ENCODE assay signal across 23 cellular contexts in genomic region chr11:78062671-78063070, GRCh38. TPM values are rescaled to one million over a fixed set of nuclear protein-coding genes. Genes with fewer than 3 reads are reported as not detected.
DNase-seq lines count a peak whose midpoint lies in the region; ATAC-seq and TF ChIP-seq lines count a peak whose summit lies in the region.
"Had no signal": no experiment of that assay in that cellular context is flagged by ENCODE, and none has a peak within 500 bp of the region (broad histone marks: within the 10 kb centered on the region; RNA-seq: fewer than 3 reads in every experiment).

No MANE protein-coding gene starts in this region.

- no peak for DNase-seq in Panc1 (ENCODE audit: low read depth, low spot score)
- DNase-seq in central memory CD8-positive, alpha-beta T cell (ENCODE audit: low spot score in 2 of 2), result no peak
- DNase-seq in psoas muscle, result no peak
- DNase-seq in Kasumi-1 (lab: John Stamatoyannopoulos, UW), result no peak
- DNase-seq in spleen, result no peak
- DNase-seq in midbrain (lab: John Stamatoyannopoulos, UW), result no peak
- DNase-seq in ovary, result no peak
- DNase-seq: CD4-positive, CD25-positive, alpha-beta regulatory T cell; DMS53; MG63; NCI-H1105 treated with DMSO at 0.1 percent for 48 hours; NCI-H2029; NCI-H524 treated with DMSO at 0.1 percent for 48 hours; NCI-H82; NK-92 treated with Interleukin-12 subunit alpha and Interleukin-12 subunit beta, amount 100 ng/mL, for 24 hours; SHP77 had no signal

- H3K36me3 Mint-ChIP-seq in central memory CD8-positive, alpha-beta T cell (ENCODE audit: insufficient read depth), result peaks cover 2% of the 10 kb centered on the region

- peak overlapping the region; percentile 57 for H3K27ac Mint-ChIP-seq in central memory CD8-positive, alpha-beta T cell (ENCODE audit: low read depth)
- H3K27ac Mint-ChIP-seq: CD4-positive, CD25-positive, alpha-beta regulatory T cell; IgD-negative memory B cell had no signal

- H3K4me1 ChIP-seq in Panc1 (ENCODE audit: control insufficient read depth, insufficient read depth, low read length) (peaks cover 20% of the 10 kb centered on the region), psoas muscle (peaks cover 39% of the 10 kb centered on the region), spleen (no peaks in the 10 kb centered on the region), ovary (ENCODE audit: insufficient read depth) (peaks cover 1% of the 10 kb centered on the region)

- H3K4me3 ChIP-seq in Panc1 (ENCODE audit: low read depth in 2 of 2, low read length in 2 of 2), result no peak overlapping the region
- H3K4me3 ChIP-seq in psoas muscle, result no peak overlapping the region
- no peak overlapping the region for H3K4me3 ChIP-seq in spleen
- H3K4me3 ChIP-seq in ovary, result no peak overlapping the region
- H3K4me3 ChIP-seq: MG63 had no signal

- ATAC-seq in Panc1 (no peak), psoas muscle (no peak)
- no peak for ATAC-seq in central memory CD8-positive, alpha-beta T cell (replicated peaks; ENCODE audit: extremely low read depth, poor library complexity, severe bottlenecking)
- ATAC-seq: HCT116 had no signal

- CTCF ChIA-PET in Panc1 (lab: Charles Lee), result no interaction called here

- H3K9me3 ChIP-seq in Panc1 (ENCODE audit: control insufficient read depth, insufficient read depth, low read depth, low read length) (no peaks in the 10 kb centered on the region), psoas muscle (no peaks in the 10 kb centered on the region), spleen (no peaks in the 10 kb centered on the region), ovary (no peaks in the 10 kb centered on the region)
- H3K9me3 ChIP-seq: MG63 had no signal

- H3K27me3 ChIP-seq in Panc1 (ENCODE audit: control insufficient read depth, insufficient read depth, low read length) (no peaks in the 10 kb centered on the region), psoas muscle (ENCODE audit: insufficient read depth in 3 of 3, low read length in 2 of 3) (no peaks in the 10 kb centered on the region), spleen (replicated peaks in 1 of 7) (no peaks in the 10 kb centered on the region), ovary (no peaks in the 10 kb centered on the region)
- H3K27me3 ChIP-seq: MG63 had no signal

- no peaks in the 10 kb centered on the region for H3K9me3 Mint-ChIP-seq in central memory CD8-positive, alpha-beta T cell
- H3K9me3 Mint-ChIP-seq: CD4-positive, CD25-positive, alpha-beta regulatory T cell; IgD-negative memory B cell had no signal

- H3K36me3 ChIP-seq in Panc1 (ENCODE audit: control insufficient read depth, insufficient read depth, low read length) (no peaks in the 10 kb centered on the region), psoas muscle (ENCODE audit: insufficient read depth in 1 of 2, low read depth in 1 of 2) (peaks cover 0 to 6% of the 10 kb centered on the region in 2 donors), spleen (peaks cover 0 to 13% (median 8%) of the 10 kb centered on the region in 6 donors), ovary (no peaks in the 10 kb centered on the region)

- H3K27ac ChIP-seq in C4-2B (peak overlapping the region; percentile 75), Panc1 (ENCODE audit: low read length) (peak overlapping the region; percentile 53; the same call in 1 of the 2 replicates), psoas muscle (peak overlapping the region; percentile 80), spleen (no peak overlapping the region), ovary (no peak overlapping the region)

- no peaks in the 10 kb centered on the region for H3K27me3 Mint-ChIP-seq in central memory CD8-positive, alpha-beta T cell
- H3K27me3 Mint-ChIP-seq: CD4-positive, CD25-positive, alpha-beta regulatory T cell; IgD-negative memory B cell had no signal

- H3K4me3 Mint-ChIP-seq in central memory CD8-positive, alpha-beta T cell, result no peak overlapping the region
- H3K4me3 Mint-ChIP-seq: CD4-positive, CD25-positive, alpha-beta regulatory T cell had no signal

- no peak for TF ChIP-seq CTCF in C4-2B (conservative IDR thresholded peaks at IDR 0.05)
- no peak for TF ChIP-seq CTCF in Panc1 (IDR thresholded peaks at IDR 0.05)
- TF ChIP-seq CTCF in psoas muscle (IDR thresholded peaks at IDR 0.05), result no peak
- no peak for TF ChIP-seq CTCF in spleen (IDR thresholded peaks at IDR 0.05 in 8 of 11, conservative IDR thresholded peaks at IDR 0.05 in 3 of 11)
- no peak for TF ChIP-seq CTCF in ovary (IDR thresholded peaks at IDR 0.05)

- BruUV-seq in Panc1 (replicated peaks; lab: Mats Ljungman, UMichigan), result no TSS peak

- H3K4me1 Mint-ChIP-seq in central memory CD8-positive, alpha-beta T cell, result peaks cover 3% of the 10 kb centered on the region

- in situ Hi-C loops in Panc1 (cut with HindIII; ENCODE audit: low pct_unique_long_range_greater_than_20kb, low sequenced_read_pairs), result no loop called here

- intact Hi-C loops in Panc1 (cut with micrococcal nuclease; ENCODE audit: unreplicated experiment) (no loop called here), psoas muscle (cut with DNase I) (loop anchor here in 1 of 2 donors (5.0 kb wide), 1 partner anchor 125 kb away; the partner anchor contains the start of genes KCTD21 and USP35), spleen (cut with DNase I; ENCODE audit: low total_unique reads) (no loop called here), ovary (cut with DNase I) (no loop called here)

- TF ChIP-seq POLR2A in spleen (IDR thresholded peaks at IDR 0.05) (no peak), ovary (IDR thresholded peaks at IDR 0.05) (no peak)

- POLR2A ChIA-PET in Panc1 (lab: Charles Lee), result no interaction called here

- WGBS in psoas muscle, 3 donors, result 61 to 86% (median 81%) methylated on average over 2 of the region's 2 CpGs
- WGBS in spleen, 5 donors, result 74 to 92% (median 85%) methylated on average over 2 of the region's 2 CpGs
- WGBS in ovary, 3 donors, result 75 to 88% (median 79%) methylated on average over 2 of the region's 2 CpGs

- no peak for TF ChIP-seq EP300 in ovary (IDR thresholded peaks at IDR 0.05)

RNA-seq across cellular contexts. Expression of gene THRSP, which starts 1.0 kb away (rescaled TPM):
- total RNA-seq in Panc1 (2021; ENCODE audit: unreplicated experiment) (not detected), psoas muscle (1 to 10 TPM in 2 of 4 donors, under 1 TPM in 2; 0.24 to 5.6 (median 1.6) TPM), spleen (not detected), ovary (under 1 TPM in 2 of 7 donors, not detected in 5; 0.18 to 0.40 TPM)
- polyA plus RNA-seq in Panc1 (2012; ENCODE audit: insufficient read length), result not detected
- polyA plus RNA-seq in psoas muscle (1 to 10 TPM in 2 of 3 donors, under 1 TPM in 1; 0.61 to 7.2 (median 2.2) TPM), spleen (under 1 TPM in 2 of 3 donors, not detected in 1; 0.13 to 0.29 TPM), ovary (1 to 10 TPM in 1 of 2 donors, not detected in 1; 1.1 TPM)
- total RNA-seq: A172; CD4-positive, CD25-positive, alpha-beta regulatory T cell; H4; SK-MEL-5 had no signal
- polyA plus RNA-seq: BJ, IgD-negative memory B cell had no signal

RNA-seq across cellular contexts. Expression of gene NDUFC2, which starts 17.0 kb away (rescaled TPM):
- total RNA-seq in Panc1 (2021; ENCODE audit: unreplicated experiment), result 308 TPM
- 226 TPM for polyA plus RNA-seq in Panc1 (2012; ENCODE audit: insufficient read length)
- 100 to 1,000 TPM; 223 to 309 (median 252) TPM for total RNA-seq in psoas muscle
- polyA plus RNA-seq in psoas muscle, result 100 to 1,000 TPM; 224 to 350 (median 264) TPM
- total RNA-seq in spleen, result 100 to 1,000 TPM in 2 of 7 donors, 10 to 100 TPM in 5; 44.1 to 113 (median 94.7) TPM
- 100 to 1,000 TPM in 2 of 3 donors, 10 to 100 TPM in 1; 60.7 to 135 (median 100) TPM for polyA plus RNA-seq in spleen
- 100 to 1,000 TPM in 6 of 7 donors, 10 to 100 TPM in 1; 59.0 to 158 (median 127) TPM for total RNA-seq in ovary
- 100 to 1,000 TPM in 1 of 2 donors, 10 to 100 TPM in 1; 77.2 to 154 TPM for polyA plus RNA-seq in ovary

RNA-seq across cellular contexts. Expression of gene KCTD14, which starts 39.6 kb away (rescaled TPM):
- total RNA-seq in Panc1 (2021; ENCODE audit: unreplicated experiment) (19.3 TPM), psoas muscle (under 1 TPM in 2 of 4 donors, not detected in 2; 0.18 to 0.32 TPM), spleen (under 1 TPM in 5 of 7 donors, not detected in 2; 0.40 to 0.82 (median 0.69) TPM), ovary (1 to 10 TPM in 4 of 7 donors, under 1 TPM in 3; 0.24 to 5.2 (median 1.5) TPM)
- 21.7 TPM for polyA plus RNA-seq in Panc1 (2012; ENCODE audit: insufficient read length)
- polyA plus RNA-seq in psoas muscle (under 1 TPM; 0.12 to 0.27 (median 0.18) TPM), spleen (under 1 TPM; 0.20 to 0.44 (median 0.35) TPM), ovary (1 to 10 TPM in 1 of 2 donors, under 1 TPM in 1; 0.73 to 2.7 TPM)
- total RNA-seq: CD4-positive, CD25-positive, alpha-beta regulatory T cell; SK-MEL-5 had no signal

Comparison
In these comparisons a context has a peak if more than half of its experiments do, and no peak if none do; other contexts are left out.
1. H3K27ac ChIP-seq: peak in C4-2B (single experiment), Panc1 (single experiment) and psoas muscle (single experiment); none in spleen (0 of 8) and ovary (0 of 2).